23 cellular contexts compared by ENCODE assay signal in the genomic region with DNA sequence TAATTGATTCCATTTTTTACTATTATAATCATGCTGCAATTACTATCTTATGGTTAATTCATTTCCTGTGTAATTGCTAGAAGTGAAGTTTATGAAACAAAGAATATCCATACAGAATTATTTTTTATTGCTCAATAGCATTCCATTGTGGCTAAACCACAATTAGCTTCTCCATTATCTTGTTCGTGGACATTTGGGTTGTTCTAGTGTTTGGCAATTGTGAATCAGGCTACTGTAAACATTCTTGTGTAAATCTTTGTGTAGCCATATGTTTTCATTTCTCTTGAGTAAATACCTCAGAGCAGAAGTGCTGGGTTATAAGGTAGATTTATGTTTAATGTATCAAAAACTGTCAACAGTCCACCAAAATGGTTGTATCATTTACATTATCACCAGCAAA.
A peak's percentile ranks its signal among the peaks of the same experiment; 100 is the strongest.
DNase-seq lines count a peak whose midpoint lies in the region; FAIRE-seq and TF ChIP-seq lines count a peak whose summit lies in the region.
"Had no signal": no experiment of that assay in that cellular context is flagged by ENCODE, and none has a peak within 500 bp of the region (broad histone marks: within the 10 kb centered on the region; RNA-seq: fewer than 3 reads in every experiment).

No MANE protein-coding gene starts in this region.

- no peaks in the 10 kb centered on the region for H3K36me3 Mint-ChIP-seq in MCF 10A (ENCODE audit: insufficient read depth, unreplicated experiment)

- H3K27me3 ChIP-seq in breast epithelium = no peaks in the 10 kb centered on the region
- H3K27me3 ChIP-seq in small intestine (ENCODE audit: control insufficient read depth in 2 of 2, insufficient read depth in 2 of 2, low read length in 2 of 2) = no peaks in the 10 kb centered on the region
- H3K27me3 ChIP-seq: gastroesophageal sphincter had no signal

- H3K27ac ChIP-seq in breast epithelium (no peak overlapping the region), small intestine (ENCODE audit: low read depth in 1 of 2, low read length in 1 of 2) (no peak overlapping the region)
- H3K27ac ChIP-seq: C4-2B, gastroesophageal sphincter, prostate gland had no signal

- no peak overlapping the region for H3K4me3 ChIP-seq in breast epithelium
- no peak overlapping the region for H3K4me3 ChIP-seq in small intestine (ENCODE audit: low read depth in 1 of 2, low read length in 2 of 2)
- no peak overlapping the region for H3K4me3 ChIP-seq in lower leg skin (ENCODE audit: low read depth, poor library complexity, severe bottlenecking)
- H3K4me3 ChIP-seq: gastroesophageal sphincter, HAP-1, prostate gland had no signal

- H3K27me3 Mint-ChIP-seq in MCF 10A (ENCODE audit: insufficient read depth, unreplicated experiment) = no peaks in the 10 kb centered on the region

- POLR2A ChIA-PET in MCF 10A (lab: Yijun Ruan, JAX) = interaction anchor here (0.6 kb wide), 1 partner anchor 276 kb away, joined by 3 read pairs; no protein-coding TSS in a partner anchor

- CTCF ChIA-PET in MCF 10A (lab: Yijun Ruan, JAX) = no interaction called here

- H3K4me1 ChIP-seq in breast epithelium (no peaks in the 10 kb centered on the region), small intestine (ENCODE audit: control insufficient read depth in 2 of 2, insufficient read depth in 1 of 2, low read depth in 1 of 2, low read length in 1 of 2) (no peaks in the 10 kb centered on the region)
- H3K4me1 ChIP-seq: gastroesophageal sphincter, HAP-1, prostate gland had no signal

- H3K9me3 ChIP-seq in breast epithelium (peaks cover 8 to 13% of the 10 kb centered on the region in 2 donors), small intestine (ENCODE audit: control insufficient read depth, low read depth) (no peaks in the 10 kb centered on the region)
- H3K9me3 ChIP-seq: gastroesophageal sphincter, HAP-1, prostate gland had no signal

- H3K4me3 Mint-ChIP-seq in MCF 10A (ENCODE audit: unreplicated experiment) = no peak overlapping the region
- H3K4me3 Mint-ChIP-seq: endodermal cell, neural crest cell had no signal

- peaks cover 7% of the 10 kb centered on the region for H3K4me1 Mint-ChIP-seq in MCF 10A (ENCODE audit: insufficient read depth, unreplicated experiment)
- H3K4me1 Mint-ChIP-seq: endodermal cell, neural crest cell had no signal

- no peaks in the 10 kb centered on the region for H3K9me3 Mint-ChIP-seq in MCF 10A (ENCODE audit: unreplicated experiment)
- H3K9me3 Mint-ChIP-seq: endodermal cell, neural crest cell had no signal

- TF ChIP-seq POLR2A in breast epithelium (IDR thresholded peaks at IDR 0.05) (no peak), lower leg skin (IDR thresholded peaks at IDR 0.05) (no peak)

- TF ChIP-seq CTCF in MCF 10A (IDR thresholded peaks at IDR 0.05; ENCODE audit: unreplicated experiment) (no peak), breast epithelium (IDR thresholded peaks at IDR 0.05) (no peak), lower leg skin (IDR thresholded peaks at IDR 0.05) (no peak)

- no peak for FAIRE-seq in small intestine (lab: Jason Lieb, UNC)
- FAIRE-seq: urothelium cell line had no signal

- BruUV-seq in MCF 10A (replicated peaks; lab: Mats Ljungman, UMichigan) = no TSS peak

- peak; percentile 84 for DNase-seq in MCF 10A (ENCODE audit: unreplicated experiment)
- no peak for DNase-seq in breast epithelium (ENCODE audit: low spot score in 2 of 2)
- peak; percentile 3 for DNase-seq in SW480 (ENCODE audit: low spot score)
- peak; percentile 65 for DNase-seq in fibroblast of gingiva (ENCODE audit: low read depth)
- peak; percentile 1 for DNase-seq in small intestine
- DNase-seq in midbrain (lab: John Stamatoyannopoulos, UW) = no peak
- no peak for DNase-seq in HuH-7.5 (ENCODE audit: low spot score)
- DNase-seq in lower leg skin (ENCODE audit: low spot score in 2 of 2) = no peak
- DNase-seq: 8988T; activated CD4-positive, alpha-beta T cell treated with anti-CD3 and anti-CD28 coated beads, Interleukin-2, amount 50 U/mL, for 4 hours; anterior cingulate cortex; DMS 273 treated with DMSO at 0.1 percent for 48 hours; endodermal cell; NCI-H187 treated with DMSO at 0.1 percent for 48 hours; stimulated activated CD8-positive, alpha-beta memory T cell treated with anti-CD3 and anti-CD28 coated beads, Interleukin-4, amount 100 ng/mL, for 48 hours; substantia nigra; T-helper 1 cell had no signal

- intact Hi-C loops in MCF 10A (cut with micrococcal nuclease) = no loop called here
- intact Hi-C loops in breast epithelium (cut with DNase I; ENCODE audit: low total_unique reads) = loop anchor here (5.0 kb wide), 1 partner anchor 1229 kb away; no protein-coding TSS in a partner anchor
- intact Hi-C loops in lower leg skin (cut with DNase I; ENCODE audit: low total_unique reads) = no loop called here

- peak overlapping the region; percentile 47 for H3K27ac Mint-ChIP-seq in MCF 10A (ENCODE audit: low read depth, unreplicated experiment)
- H3K27ac Mint-ChIP-seq: endodermal cell had no signal

- no peaks in the 10 kb centered on the region for H3K36me3 ChIP-seq in breast epithelium
- no peaks in the 10 kb centered on the region for H3K36me3 ChIP-seq in small intestine (ENCODE audit: control insufficient read depth in 2 of 2, insufficient read depth in 2 of 2, low read length in 2 of 2)
- H3K36me3 ChIP-seq: gastroesophageal sphincter, HAP-1, prostate gland had no signal

- 6 to 30% (median 10%) methylated on average over 1 of the region's 1 CpG for WGBS in small intestine, 3 donors
- 19 to 48% methylated on average over 1 of the region's 1 CpG for WGBS in lower leg skin, 2 donors

Comparison
In these comparisons a context has a peak if more than half of its experiments do, and no peak if none do; other contexts are left out.
1. DNase-seq: peak in MCF 10A (single experiment), SW480 (single experiment), fibroblast of gingiva (single experiment) and small intestine (single experiment); none in breast epithelium (0 of 2), midbrain (single experiment), HuH-7.5 (single experiment) and lower leg skin (0 of 2).